ENCODE assay signal across 23 cellular contexts in genomic region chr5:90680831-90681420, GRCh38.
"Had no signal": no experiment of that assay in that cellular context is flagged by ENCODE, and none has a peak within 500 bp of the region (broad histone marks: within the 10 kb centered on the region; RNA-seq: fewer than 3 reads in every experiment).

No MANE protein-coding gene starts in this region.

- ATAC-seq: gastroesophageal sphincter; left cardiac atrium; lower lobe of right lung; right lobe of liver; stimulated activated naive B cell treated with anti-CD40 and anti-IgM and Interleukin-4, amounts not matched to agents 10 μg/mL and 1 μg/mL and 100 μg/mL, for 72 hours had no signal

- H3K4me1 ChIP-seq: esophagus muscularis mucosa, gastroesophageal sphincter, left ventricle myocardium inferior, lower lobe of right lung, parathyroid adenoma, prostate gland, right lobe of liver, stomach, transverse colon had no signal

- DNase-seq: effector memory CD4-positive, alpha-beta T cell; immature natural killer cell; kidney; left cardiac atrium; left ventricle myocardium inferior; lower lobe of right lung; mesenchymal stem cell; naive B cell; occipital lobe; retina; right lobe of liver; stimulated activated CD4-positive, alpha-beta T cell treated with anti-CD3 and anti-CD28 coated beads, Interleukin-1b, Interleukin-23, amount 100 ng/mL, for 48 hours; stimulated activated CD4-positive, alpha-beta T cell treated with anti-CD3 and anti-CD28 coated beads, Interleukin-4, amount 100 ng/mL, for 24 hours; stimulated activated naive B cell treated with anti-CD40 and anti-IgM and Interleukin-4, amounts not matched to agents 10 μg/mL and 1 μg/mL and 100 μg/mL, for 72 hours; stomach; substantia nigra; transverse colon had no signal

- H3K27me3 ChIP-seq: esophagus muscularis mucosa, gastroesophageal sphincter, right lobe of liver, stomach, transverse colon had no signal

- H3K27ac ChIP-seq: epithelial cell of prostate, esophagus muscularis mucosa, gastroesophageal sphincter, left ventricle myocardium inferior, lower lobe of right lung, parathyroid adenoma, prostate gland, right lobe of liver, stomach, thoracic aorta, transverse colon had no signal

- H3K4me3 ChIP-seq: esophagus muscularis mucosa, gastroesophageal sphincter, left ventricle myocardium inferior, lower lobe of right lung, prostate gland, right lobe of liver, stomach, thoracic aorta, transverse colon had no signal

- H3K36me3 ChIP-seq: esophagus muscularis mucosa, gastroesophageal sphincter, left ventricle myocardium inferior, lower lobe of right lung, prostate gland, right lobe of liver, stomach, thoracic aorta, transverse colon had no signal

- FAIRE-seq: kidney had no signal

- H3K9me3 ChIP-seq: esophagus muscularis mucosa, gastroesophageal sphincter, left ventricle myocardium inferior, lower lobe of right lung, prostate gland, right lobe of liver, stomach, thoracic aorta, transverse colon had no signal
